9 cellular contexts compared by ENCODE assay signal in the genomic region with DNA sequence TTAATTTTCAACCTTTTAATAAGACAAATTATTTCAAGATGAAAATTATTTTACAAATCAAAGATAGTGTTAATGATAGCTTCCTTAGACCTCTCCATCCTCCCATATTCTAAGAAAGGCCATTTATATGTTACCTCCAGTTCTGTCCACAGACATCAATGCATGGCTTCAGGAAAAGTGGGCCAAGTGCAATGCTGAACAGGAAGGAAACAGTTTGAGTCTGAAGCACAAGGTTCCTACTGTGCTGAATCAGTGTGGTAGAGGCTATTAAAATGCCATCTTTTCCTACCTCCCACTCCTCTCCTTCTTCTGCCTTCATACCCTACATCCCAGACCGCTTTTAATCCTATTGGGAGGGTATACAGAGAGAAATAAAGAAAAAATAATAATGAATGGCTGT.
DNase-seq lines count a peak whose midpoint lies in the region; ATAC-seq and TF ChIP-seq lines count a peak whose summit lies in the region.
"Had no signal": no experiment of that assay in that cellular context is flagged by ENCODE, and none has a peak within 500 bp of the region (broad histone marks: within the 10 kb centered on the region; RNA-seq: fewer than 3 reads in every experiment).

No MANE protein-coding gene starts in this region.

- peak overlapping the region; percentile 63; the same call in 1 of the 2 replicates for H3K27ac Mint-ChIP-seq in WTC11

- CTCF ChIA-PET in WTC11 (lab: Charles Lee): interaction anchor here (1.1 to 1.6 kb wide), 2 partner anchors 44 to 355 kb away, joined by 3 to 5 read pairs; no protein-coding TSS in a partner anchor

- ATAC-seq in WTC11 (no peak), HG03469 (IDR thresholded peaks at IDR 0.05; ENCODE audit: unreplicated experiment) (no peak)

- no peaks in the 10 kb centered on the region for H3K27me3 ChIP-seq in right atrium auricular region

- no peaks in the 10 kb centered on the region for H3K9me3 ChIP-seq in right atrium auricular region

- H3K4me1 ChIP-seq in right atrium auricular region: peaks cover 0 to 38% of the 10 kb centered on the region in 2 donors

- DNase-seq in NCI-H1092 treated with DMSO at 0.1 percent for 48 hours (lab: John Stamatoyannopoulos, UW): peak; percentile 33
- no peak for DNase-seq in NCI-H1092 (lab: John Stamatoyannopoulos, UW)
- DNase-seq in WTC11 (ENCODE audit: low spot score): no peak
- no peak for DNase-seq in right atrium auricular region (ENCODE audit: low spot score)
- DNase-seq in superior temporal gyrus (ENCODE audit: extremely low spot score): peak; percentile 38
- no peak for DNase-seq in OCI-M2 (lab: John Stamatoyannopoulos, UW; ENCODE audit: unreplicated experiment)
- no peak for DNase-seq in DMS79 (lab: John Stamatoyannopoulos, UW)
- DNase-seq: 8988T had no signal

- POLR2A ChIA-PET in WTC11 (lab: Charles Lee): no interaction called here

- H3K36me3 Mint-ChIP-seq in WTC11: no peaks in the 10 kb centered on the region

- TF ChIP-seq CTCF in WTC11 (IDR thresholded peaks at IDR 0.05) (no peak), right atrium auricular region (IDR thresholded peaks at IDR 0.05) (no peak)

- no peak overlapping the region for H3K4me3 Mint-ChIP-seq in WTC11

- no peaks in the 10 kb centered on the region for H3K9me3 Mint-ChIP-seq in WTC11

- peaks cover 38% of the 10 kb centered on the region for H3K4me1 Mint-ChIP-seq in WTC11

- no peak overlapping the region for H3K4me3 ChIP-seq in right atrium auricular region

- H3K27ac ChIP-seq in right atrium auricular region: peak overlapping the region; percentile 69 to 76

- H3K36me3 ChIP-seq in right atrium auricular region: no peaks in the 10 kb centered on the region

- no peaks in the 10 kb centered on the region for H3K27me3 Mint-ChIP-seq in WTC11 (ENCODE audit: low read depth)

TF ChIP-seq in WTC11, 78 proteins besides CTCF, POLR2A, EP300 and RAD21:
- TF ChIP-seq, protein P1, sequence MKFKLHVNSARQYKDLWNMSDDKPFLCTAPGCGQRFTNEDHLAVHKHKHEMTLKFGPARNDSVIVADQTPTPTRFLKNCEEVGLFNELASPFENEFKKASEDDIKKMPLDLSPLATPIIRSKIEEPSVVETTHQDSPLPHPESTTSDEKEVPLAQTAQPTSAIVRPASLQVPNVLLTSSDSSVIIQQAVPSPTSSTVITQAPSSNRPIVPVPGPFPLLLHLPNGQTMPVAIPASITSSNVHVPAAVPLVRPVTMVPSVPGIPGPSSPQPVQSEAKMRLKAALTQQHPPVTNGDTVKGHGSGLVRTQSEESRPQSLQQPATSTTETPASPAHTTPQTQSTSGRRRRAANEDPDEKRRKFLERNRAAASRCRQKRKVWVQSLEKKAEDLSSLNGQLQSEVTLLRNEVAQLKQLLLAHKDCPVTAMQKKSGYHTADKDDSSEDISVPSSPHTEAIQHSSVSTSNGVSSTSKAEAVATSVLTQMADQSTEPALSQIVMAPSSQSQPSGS (CRISPR knock-in tag; IDR thresholded peaks at IDR 0.05; ENCODE audit: borderline replicate concordance, low read depth): no peak
- TF ChIP-seq HMGA2 (CRISPR knock-in tag; IDR thresholded peaks at IDR 0.05): no peak
- TF ChIP-seq GRHL2 (CRISPR knock-in tag; IDR thresholded peaks at IDR 0.05; ENCODE audit: insufficient replicate concordance, severe bottlenecking): no peak
- no peak for TF ChIP-seq PRRX2 (CRISPR knock-in tag; IDR thresholded peaks at IDR 0.05)
- TF ChIP-seq, protein P2, sequence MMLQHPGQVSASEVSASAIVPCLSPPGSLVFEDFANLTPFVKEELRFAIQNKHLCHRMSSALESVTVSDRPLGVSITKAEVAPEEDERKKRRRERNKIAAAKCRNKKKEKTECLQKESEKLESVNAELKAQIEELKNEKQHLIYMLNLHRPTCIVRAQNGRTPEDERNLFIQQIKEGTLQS (CRISPR knock-in tag; conservative IDR thresholded peaks at IDR 0.05): no peak
- TF ChIP-seq ETV6 (CRISPR knock-in tag; IDR thresholded peaks at IDR 0.05): no peak
- no peak for TF ChIP-seq ZBTB21 (CRISPR knock-in tag; IDR thresholded peaks at IDR 0.05; ENCODE audit: borderline replicate concordance)
- TF ChIP-seq TP53 (CRISPR knock-in tag; IDR thresholded peaks at IDR 0.05): no peak
- TF ChIP-seq CREM (CRISPR knock-in tag; IDR thresholded peaks at IDR 0.05): no peak
- no peak for TF ChIP-seq ZNF423 (CRISPR knock-in tag; IDR thresholded peaks at IDR 0.05)
- TF ChIP-seq ATF6 (CRISPR knock-in tag; IDR thresholded peaks at IDR 0.05): no peak
- TF ChIP-seq, protein P3, sequence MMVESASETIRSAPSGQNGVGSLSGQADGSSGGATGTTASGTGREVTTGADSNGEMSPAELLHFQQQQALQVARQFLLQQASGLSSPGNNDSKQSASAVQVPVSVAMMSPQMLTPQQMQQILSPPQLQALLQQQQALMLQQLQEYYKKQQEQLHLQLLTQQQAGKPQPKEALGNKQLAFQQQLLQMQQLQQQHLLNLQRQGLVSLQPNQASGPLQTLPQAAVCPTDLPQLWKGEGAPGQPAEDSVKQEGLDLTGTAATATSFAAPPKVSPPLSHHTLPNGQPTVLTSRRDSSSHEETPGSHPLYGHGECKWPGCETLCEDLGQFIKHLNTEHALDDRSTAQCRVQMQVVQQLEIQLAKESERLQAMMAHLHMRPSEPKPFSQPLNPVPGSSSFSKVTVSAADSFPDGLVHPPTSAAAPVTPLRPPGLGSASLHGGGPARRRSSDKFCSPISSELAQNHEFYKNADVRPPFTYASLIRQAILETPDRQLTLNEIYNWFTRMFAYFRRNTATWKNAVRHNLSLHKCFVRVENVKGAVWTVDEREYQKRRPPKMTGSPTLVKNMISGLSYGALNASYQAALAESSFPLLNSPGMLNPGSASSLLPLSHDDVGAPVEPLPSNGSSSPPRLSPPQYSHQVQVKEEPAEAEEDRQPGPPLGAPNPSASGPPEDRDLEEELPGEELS (CRISPR knock-in tag; IDR thresholded peaks at IDR 0.05): no peak
- TF ChIP-seq GABPB1 (CRISPR knock-in tag; IDR thresholded peaks at IDR 0.05): no peak
- TF ChIP-seq OVOL2 (CRISPR knock-in tag; IDR thresholded peaks at IDR 0.05; ENCODE audit: borderline replicate concordance): no peak
- TF ChIP-seq, protein P4, sequence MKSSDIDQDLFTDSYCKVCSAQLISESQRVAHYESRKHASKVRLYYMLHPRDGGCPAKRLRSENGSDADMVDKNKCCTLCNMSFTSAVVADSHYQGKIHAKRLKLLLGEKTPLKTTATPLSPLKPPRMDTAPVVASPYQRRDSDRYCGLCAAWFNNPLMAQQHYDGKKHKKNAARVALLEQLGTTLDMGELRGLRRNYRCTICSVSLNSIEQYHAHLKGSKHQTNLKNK (CRISPR knock-in tag; IDR thresholded peaks at IDR 0.05): no peak
- no peak for TF ChIP-seq ZNF512 (CRISPR knock-in tag; IDR thresholded peaks at IDR 0.05; ENCODE audit: borderline replicate concordance)
- TF ChIP-seq JUN (CRISPR knock-in tag; IDR thresholded peaks at IDR 0.05): no peak
- no peak for TF ChIP-seq TEAD4 (CRISPR knock-in tag; IDR thresholded peaks at IDR 0.05)
- TF ChIP-seq ERG (CRISPR knock-in tag; IDR thresholded peaks at IDR 0.05): no peak

Comparison
In these comparisons a context has a peak if more than half of its experiments do, and no peak if none do; other contexts are left out.
1. DNase-seq: peak in NCI-H1092 treated with DMSO at 0.1 percent for 48 hours (single experiment) and superior temporal gyrus (single experiment); none in NCI-H1092 (single experiment), WTC11 (single experiment), right atrium auricular region (single experiment), OCI-M2 (single experiment) and DMS79 (single experiment).